ENCODE assay signal across 14 cellular contexts in the genomic region with DNA sequence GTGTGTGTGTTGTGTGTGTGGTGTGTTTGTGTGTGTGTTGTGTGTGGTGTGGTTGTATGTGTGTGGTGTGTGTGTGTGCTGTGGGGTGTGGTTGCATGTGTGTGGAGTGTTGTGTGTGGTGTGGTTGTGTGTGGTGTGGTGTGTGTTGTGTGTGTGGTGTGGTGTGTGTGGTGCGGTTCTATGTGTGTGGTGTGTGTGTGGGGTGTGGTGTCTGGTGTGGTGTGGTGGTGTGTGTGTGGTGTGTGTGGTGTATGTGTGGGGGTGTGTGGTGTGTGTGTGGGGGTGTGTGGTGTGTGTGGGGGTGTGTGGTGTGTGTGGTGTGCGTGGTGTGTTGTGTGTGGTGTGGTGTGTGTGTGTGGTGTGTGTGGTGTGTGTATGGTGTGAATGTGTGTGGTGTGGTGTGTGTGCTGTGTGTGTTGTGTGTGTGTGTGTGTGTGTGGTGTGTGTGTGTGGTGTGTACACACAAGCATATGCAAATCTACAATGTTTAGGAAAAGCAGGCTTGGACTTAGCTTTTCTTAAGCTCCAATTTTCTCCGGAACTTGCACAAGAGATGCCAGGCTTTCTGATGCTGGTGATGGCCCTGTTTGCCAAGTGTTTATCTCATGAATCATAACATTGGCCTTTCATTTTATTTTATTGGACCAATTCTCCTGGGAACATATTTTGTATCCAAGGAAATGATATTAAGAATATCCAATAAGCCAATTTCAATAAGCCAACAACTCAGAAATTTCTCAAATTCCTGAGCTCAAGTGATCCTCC.
DNase-seq lines count a peak whose midpoint lies in the region; ATAC-seq and TF ChIP-seq lines count a peak whose summit lies in the region.
"Had no signal": no experiment of that assay in that cellular context is flagged by ENCODE, and none has a peak within 500 bp of the region (broad histone marks: within the 10 kb centered on the region; RNA-seq: fewer than 3 reads in every experiment).

No MANE protein-coding gene starts in this region.

- H3K27ac Mint-ChIP-seq in type B pancreatic cell = no peak overlapping the region
- H3K27ac Mint-ChIP-seq: CD4-positive, CD25-positive, alpha-beta regulatory T cell; natural killer cell treated with Interleukin-12 subunit alpha and Interleukin-12 subunit beta and Interleukin-15 and Interleukin-18, amount 100 ng/mL, for 72 hours had no signal

- no peaks in the 10 kb centered on the region for H3K36me3 ChIP-seq in esophagus squamous epithelium
- H3K36me3 ChIP-seq: ascending aorta, spleen had no signal

- no peaks in the 10 kb centered on the region for H3K27me3 ChIP-seq in esophagus squamous epithelium
- H3K27me3 ChIP-seq: ascending aorta, spleen had no signal

- peaks cover 4% of the 10 kb centered on the region for H3K9me3 Mint-ChIP-seq in type B pancreatic cell

- intact Hi-C loops in esophagus squamous epithelium (cut with DNase I) = no loop called here

- DNase-seq in AG09309 (ENCODE audit: low read depth) = peak; percentile 71
- DNase-seq in HT-29 (ENCODE audit: low spot score) = peak; percentile 7
- peak; percentile 40 for DNase-seq in astrocyte of the hippocampus (ENCODE audit: low read depth, low spot score)
- DNase-seq in iris pigment epithelial cell (ENCODE audit: low read depth) = peak; percentile 46
- DNase-seq in esophagus squamous epithelium (lab: John Stamatoyannopoulos, UW) = no peak
- no peak for DNase-seq in activated CD4-positive, CD25-positive, alpha-beta regulatory T cell (lab: John Stamatoyannopoulos, UW)
- no peak for DNase-seq in type B pancreatic cell (ENCODE audit: extremely low spot score, unreplicated experiment)
- DNase-seq: CD4-positive, CD25-positive, alpha-beta regulatory T cell; islet precursor cell; spleen had no signal

- no peaks in the 10 kb centered on the region for H3K36me3 Mint-ChIP-seq in type B pancreatic cell
- H3K36me3 Mint-ChIP-seq: CD4-positive, CD25-positive, alpha-beta regulatory T cell; natural killer cell treated with Interleukin-12 subunit alpha and Interleukin-12 subunit beta and Interleukin-15 and Interleukin-18, amount 100 ng/mL, for 72 hours had no signal

- H3K4me1 ChIP-seq in esophagus squamous epithelium = no peaks in the 10 kb centered on the region
- H3K4me1 ChIP-seq: spleen had no signal

- 58 to 69% methylated on average over 2 of the region's 3 CpGs for WGBS in esophagus squamous epithelium, 2 donors

- no peak for TF ChIP-seq POLR2A in esophagus squamous epithelium (IDR thresholded peaks at IDR 0.05)

- no peak overlapping the region for H3K4me3 Mint-ChIP-seq in type B pancreatic cell
- H3K4me3 Mint-ChIP-seq: CD4-positive, CD25-positive, alpha-beta regulatory T cell; natural killer cell treated with Interleukin-12 subunit alpha and Interleukin-12 subunit beta and Interleukin-15 and Interleukin-18, amount 100 ng/mL, for 72 hours had no signal

- H3K27me3 Mint-ChIP-seq in type B pancreatic cell = no peaks in the 10 kb centered on the region
- H3K27me3 Mint-ChIP-seq: CD4-positive, CD25-positive, alpha-beta regulatory T cell; natural killer cell treated with Interleukin-12 subunit alpha and Interleukin-12 subunit beta and Interleukin-15 and Interleukin-18, amount 100 ng/mL, for 72 hours had no signal

- no peak overlapping the region for H3K4me3 ChIP-seq in AG09309 (ENCODE audit: control insufficient read depth, low read depth, low read length)
- H3K4me3 ChIP-seq in esophagus squamous epithelium = no peak overlapping the region
- H3K4me3 ChIP-seq: ascending aorta, spleen had no signal

- TF ChIP-seq CTCF in AG09309 (IDR thresholded peaks at IDR 0.05; ENCODE audit: control insufficient read depth, insufficient read depth, low read depth, low read length, missing control alignments) (no peak), esophagus squamous epithelium (IDR thresholded peaks at IDR 0.05) (no peak), type B pancreatic cell (conservative IDR thresholded peaks at IDR 0.05) (no peak)

- no peak overlapping the region for H3K27ac ChIP-seq in esophagus squamous epithelium
- H3K27ac ChIP-seq: spleen had no signal

- H3K9me3 ChIP-seq in esophagus squamous epithelium = no peaks in the 10 kb centered on the region
- H3K9me3 ChIP-seq: ascending aorta, spleen had no signal

- peaks cover 27% of the 10 kb centered on the region for H3K4me1 Mint-ChIP-seq in type B pancreatic cell (ENCODE audit: unreplicated experiment)
- H3K4me1 Mint-ChIP-seq: CD4-positive, CD25-positive, alpha-beta regulatory T cell had no signal

- ATAC-seq in HG02840 (IDR thresholded peaks at IDR 0.05; ENCODE audit: low FRiP score, unreplicated experiment) = no peak
- ATAC-seq: esophagus mucosa; natural killer cell treated with Interleukin-12 subunit alpha and Interleukin-12 subunit beta and Interleukin-15 and Interleukin-18, amount 100 ng/mL, for 72 hours had no signal

Comparison
In these comparisons a context has a peak if more than half of its experiments do, and no peak if none do; other contexts are left out.
1. DNase-seq: peak in AG09309 (single experiment), HT-29 (single experiment), astrocyte of the hippocampus (single experiment) and iris pigment epithelial cell (single experiment); none in esophagus squamous epithelium (single experiment), activated CD4-positive, CD25-positive, alpha-beta regulatory T cell (0 of 4) and type B pancreatic cell (single experiment).